Comparison of ENCODE assay signal across 20 cellular contexts in genomic region chr2:238164906-238165287, GRCh38. TPM values are rescaled to one million over a fixed set of nuclear protein-coding genes. Genes with fewer than 3 reads are reported as not detected.
DNase-seq lines count a peak whose midpoint lies in the region; ATAC-seq, FAIRE-seq and TF ChIP-seq lines count a peak whose summit lies in the region.
"Had no signal": no experiment of that assay in that cellular context is flagged by ENCODE, and none has a peak within 500 bp of the region (broad histone marks: within the 10 kb centered on the region; RNA-seq: fewer than 3 reads in every experiment).

No MANE protein-coding gene starts in this region.

- no peak overlapping the region for H3K9ac ChIP-seq in kidney (ENCODE audit: low read length in 2 of 2)
- H3K9ac ChIP-seq: KMS-11 had no signal

- H3K27me3 ChIP-seq in RWPE2 (ENCODE audit: insufficient read depth, poor library complexity, severe bottlenecking), result peaks cover 12% of the 10 kb centered on the region
- H3K27me3 ChIP-seq: MG63 had no signal

- CTCF ChIA-PET in MCF 10A (lab: Yijun Ruan, JAX), result no interaction called here

- H3K9me3 Mint-ChIP-seq in progenitor cell of endocrine pancreas (ENCODE audit: low read depth) (no peaks in the 10 kb centered on the region), MCF 10A (ENCODE audit: unreplicated experiment) (no peaks in the 10 kb centered on the region)
- no peaks in the 10 kb centered on the region for H3K9me3 Mint-ChIP-seq in activated T-helper 2 cell treated with anti-CD3 and anti-CD28 coated beads, Interferon-gamma antibody, Interleukin-2, Interleukin-4, amounts not matched to agents 10 μg/mL and 5 μg/mL and 100 μg/mL, durations not matched to agents 14 hours and 24 hours and 36 hours

- H3K9me3 ChIP-seq in RWPE2 (ENCODE audit: severe bottlenecking), result no peaks in the 10 kb centered on the region
- H3K9me3 ChIP-seq in kidney (ENCODE audit: control insufficient read depth in 1 of 2, low read length in 2 of 2), result no peaks in the 10 kb centered on the region
- H3K9me3 ChIP-seq: MG63 had no signal

- H3K36me3 Mint-ChIP-seq in progenitor cell of endocrine pancreas (ENCODE audit: insufficient read depth) (peaks cover 5% of the 10 kb centered on the region), MCF 10A (ENCODE audit: insufficient read depth, unreplicated experiment) (peaks cover 21% of the 10 kb centered on the region)
- H3K36me3 Mint-ChIP-seq in activated T-helper 2 cell treated with anti-CD3 and anti-CD28 coated beads, Interferon-gamma antibody, Interleukin-2, Interleukin-4, amounts not matched to agents 10 μg/mL and 5 μg/mL and 100 μg/mL, durations not matched to agents 14 hours and 24 hours and 36 hours (ENCODE audit: low read depth), result peaks cover 18% of the 10 kb centered on the region

- H3K4me1 ChIP-seq in RWPE2 (ENCODE audit: insufficient read depth, poor library complexity, severe bottlenecking) (peaks cover 16% of the 10 kb centered on the region), kidney (ENCODE audit: control insufficient read depth in 1 of 2, insufficient read depth in 1 of 2, low read depth in 1 of 2, low read length in 2 of 2) (peaks cover 1 to 5% of the 10 kb centered on the region in 2 donors)

- H3K4me3 Mint-ChIP-seq in progenitor cell of endocrine pancreas (ENCODE audit: low read depth), result peak overlapping the region; percentile 26
- no peak overlapping the region for H3K4me3 Mint-ChIP-seq in activated T-helper 2 cell treated with anti-CD3 and anti-CD28 coated beads, Interferon-gamma antibody, Interleukin-2, Interleukin-4, amounts not matched to agents 10 μg/mL and 5 μg/mL and 100 μg/mL, durations not matched to agents 14 hours and 24 hours and 36 hours (ENCODE audit: low read depth)
- no peak overlapping the region for H3K4me3 Mint-ChIP-seq in MCF 10A (ENCODE audit: unreplicated experiment)

- no peak for FAIRE-seq in kidney (lab: Jason Lieb, UNC)
- FAIRE-seq: G401.6, GM12892, HepG2 had no signal

- H3K27me3 Mint-ChIP-seq in progenitor cell of endocrine pancreas, result peaks cover 43% of the 10 kb centered on the region
- H3K27me3 Mint-ChIP-seq in activated T-helper 2 cell treated with anti-CD3 and anti-CD28 coated beads, Interferon-gamma antibody, Interleukin-2, Interleukin-4, amounts not matched to agents 10 μg/mL and 5 μg/mL and 100 μg/mL, durations not matched to agents 14 hours and 24 hours and 36 hours (ENCODE audit: low read depth), result peaks cover 17% of the 10 kb centered on the region
- H3K27me3 Mint-ChIP-seq in MCF 10A (ENCODE audit: insufficient read depth, unreplicated experiment), result no peaks in the 10 kb centered on the region

- TF ChIP-seq CTCF in RWPE2 (IDR thresholded peaks at IDR 0.05; ENCODE audit: poor library complexity, severe bottlenecking) (no peak), kidney (IDR thresholded peaks at IDR 0.05; ENCODE audit: borderline replicate concordance, extremely low read depth, insufficient read depth) (no peak), progenitor cell of endocrine pancreas (IDR thresholded peaks at IDR 0.05; ENCODE audit: unreplicated experiment) (no peak), MCF 10A (IDR thresholded peaks at IDR 0.05; ENCODE audit: unreplicated experiment) (no peak)

- H3K4me3 ChIP-seq in RWPE2 (ENCODE audit: severe bottlenecking) (no peak overlapping the region), kidney (ENCODE audit: low read length in 2 of 2) (no peak overlapping the region)
- H3K4me3 ChIP-seq: MG63 had no signal

- peak; percentile 10 for DNase-seq in D341Med (ENCODE audit: low spot score)
- peak; percentile 28 for DNase-seq in RWPE2 (ENCODE audit: low spot score)
- DNase-seq in kidney, result peak; percentile 57
- DNase-seq in progenitor cell of endocrine pancreas (ENCODE audit: low spot score, unreplicated experiment), result no peak
- DNase-seq in activated T-helper 2 cell treated with anti-CD3 and anti-CD28 coated beads, Interferon-gamma antibody, Interleukin-2, Interleukin-4, amounts not matched to agents 10 μg/mL and 5 μg/mL and 100 μg/mL, durations not matched to agents 14 hours and 24 hours and 36 hours (ENCODE audit: low spot score), result no peak
- no peak for DNase-seq in MCF 10A (ENCODE audit: unreplicated experiment)
- DNase-seq in hepatic stellate cell (ENCODE audit: low spot score), result no peak
- DNase-seq: DMS79 treated with DMSO at 0.1 percent for 48 hours, MG63, NCI-H1105, NCI-H187, NCI-H774 had no signal

- intact Hi-C loops in kidney (cut with DNase I) (no loop called here), MCF 10A (cut with micrococcal nuclease) (no loop called here)
- intact Hi-C loops in activated T-helper 2 cell treated with anti-CD3 and anti-CD28 coated beads, Interferon-gamma antibody, Interleukin-2, Interleukin-4, amounts not matched to agents 10 μg/mL and 5 μg/mL and 100 μg/mL, durations not matched to agents 14 hours and 24 hours and 36 hours (cut with micrococcal nuclease), result loop anchor here (5.0 kb wide), 1 partner anchor 97 kb away; no protein-coding TSS in a partner anchor

- no peak overlapping the region for H3K27ac Mint-ChIP-seq in progenitor cell of endocrine pancreas
- no peak overlapping the region for H3K27ac Mint-ChIP-seq in activated T-helper 2 cell treated with anti-CD3 and anti-CD28 coated beads, Interferon-gamma antibody, Interleukin-2, Interleukin-4, amounts not matched to agents 10 μg/mL and 5 μg/mL and 100 μg/mL, durations not matched to agents 14 hours and 24 hours and 36 hours
- H3K27ac Mint-ChIP-seq in MCF 10A (ENCODE audit: low read depth, unreplicated experiment), result no peak overlapping the region

- POLR2A ChIA-PET in MCF 10A (lab: Yijun Ruan, JAX), result no interaction called here

- no TSS peak for BruUV-seq in MCF 10A (replicated peaks; lab: Mats Ljungman, UMichigan)

- ATAC-seq in RWPE2 (ENCODE audit: low read depth) (no peak), GM19395 (IDR thresholded peaks at IDR 0.05; ENCODE audit: unreplicated experiment) (no peak)
- ATAC-seq: HepG2, Right ventricle myocardium inferior had no signal

- no peaks in the 10 kb centered on the region for H3K4me1 Mint-ChIP-seq in progenitor cell of endocrine pancreas (ENCODE audit: low read depth)
- no peaks in the 10 kb centered on the region for H3K4me1 Mint-ChIP-seq in activated T-helper 2 cell treated with anti-CD3 and anti-CD28 coated beads, Interferon-gamma antibody, Interleukin-2, Interleukin-4, amounts not matched to agents 10 μg/mL and 5 μg/mL and 100 μg/mL, durations not matched to agents 14 hours and 24 hours and 36 hours (ENCODE audit: low read depth)
- H3K4me1 Mint-ChIP-seq in MCF 10A (ENCODE audit: insufficient read depth, unreplicated experiment), result peaks cover 11% of the 10 kb centered on the region

- H3K27ac ChIP-seq in RWPE2 (ENCODE audit: poor library complexity, severe bottlenecking) (no peak overlapping the region), kidney (ENCODE audit: low read depth in 2 of 2, low read length in 2 of 2) (no peak overlapping the region)
- H3K27ac ChIP-seq: KMS-11 had no signal

- H3K36me3 ChIP-seq in RWPE2 (ENCODE audit: low read depth), result peaks cover 17% of the 10 kb centered on the region
- peaks cover 4 to 5% of the 10 kb centered on the region in 2 donors for H3K36me3 ChIP-seq in kidney (ENCODE audit: control insufficient read depth in 1 of 2, insufficient read depth in 2 of 2, low read length in 2 of 2)

RNA-seq across cellular contexts. Expression of gene ERFE, which starts 6.1 kb away (rescaled TPM):
- total RNA-seq in kidney (61.4 TPM), progenitor cell of endocrine pancreas (0.91 and 1.3 TPM in 2 replicates), MCF 10A (2022) (14.5 and 18.1 TPM in 2 replicates)
- polyA plus RNA-seq in kidney (ENCODE audit: insufficient read depth, low read depth, low replicate concordance), result 1.6 TPM
- 0.46 and 1.1 TPM in 2 replicates for total RNA-seq in activated T-helper 2 cell treated with anti-CD3 and anti-CD28 coated beads, Interferon-gamma antibody, Interleukin-2, Interleukin-4, amounts not matched to agents 10 μg/mL and 5 μg/mL and 100 μg/mL, durations not matched to agents 14 hours and 24 hours and 36 hours
- total RNA-seq: HepG2 had no signal

RNA-seq across cellular contexts. Expression of gene KLHL30, which starts 26.4 kb away (rescaled TPM):
- 5.7 TPM for total RNA-seq in kidney
- 0.24 TPM for polyA plus RNA-seq in kidney (ENCODE audit: insufficient read depth, low read depth, low replicate concordance)
- 0.07 and 0.13 TPM in 2 replicates for total RNA-seq in progenitor cell of endocrine pancreas
- not detected in 2 replicates for total RNA-seq in activated T-helper 2 cell treated with anti-CD3 and anti-CD28 coated beads, Interferon-gamma antibody, Interleukin-2, Interleukin-4, amounts not matched to agents 10 μg/mL and 5 μg/mL and 100 μg/mL, durations not matched to agents 14 hours and 24 hours and 36 hours
- 0.27 and 0.35 TPM in 2 replicates for total RNA-seq in MCF 10A (2022)
- total RNA-seq: A673, H4, HepG2 had no signal

RNA-seq across cellular contexts. Expression of gene ILKAP, which starts 38.6 kb away (rescaled TPM):
- total RNA-seq in kidney (47.7 TPM), progenitor cell of endocrine pancreas (50.3 and 56.3 TPM in 2 replicates), MCF 10A (2022) (57.2 and 59.6 TPM in 2 replicates)
- 38.4 TPM for polyA plus RNA-seq in kidney (ENCODE audit: insufficient read depth, low read depth, low replicate concordance)
- 67.1 and 71.3 TPM in 2 replicates for total RNA-seq in activated T-helper 2 cell treated with anti-CD3 and anti-CD28 coated beads, Interferon-gamma antibody, Interleukin-2, Interleukin-4, amounts not matched to agents 10 μg/mL and 5 μg/mL and 100 μg/mL, durations not matched to agents 14 hours and 24 hours and 36 hours

Comparison
In these comparisons a context has a peak if more than half of its experiments do, and no peak if none do; other contexts are left out.
1. DNase-seq: peak in D341Med (single experiment), RWPE2 (single experiment) and kidney (single experiment); none in progenitor cell of endocrine pancreas (single experiment), activated T-helper 2 cell treated with anti-CD3 and anti-CD28 coated beads, Interferon-gamma antibody, Interleukin-2, Interleukin-4, amounts not matched to agents 10 μg/mL and 5 μg/mL and 100 μg/mL, durations not matched to agents 14 hours and 24 hours and 36 hours (single experiment), MCF 10A (single experiment) and hepatic stellate cell (single experiment).